In genomic region chr1:234606731-234607090, GRCh38 we compare ENCODE assay signal across 8 cellular contexts. TPM values are rescaled to one million over a fixed set of nuclear protein-coding genes. Genes with fewer than 3 reads are reported as not detected.
DNase-seq lines count a peak whose midpoint lies in the region; ATAC-seq and TF ChIP-seq lines count a peak whose summit lies in the region.

No MANE protein-coding gene starts in this region.

- WGBS in heart left ventricle, 4 donors = 0 to 1% (median 0%) methylated on average over 4 of the region's 4 CpGs
- WGBS in lung, 2 donors = 2 to 3% methylated on average over 4 of the region's 4 CpGs

- TF ChIP-seq CTCF in heart left ventricle (IDR thresholded peaks at IDR 0.05) (no peak), astrocyte of the cerebellum (IDR thresholded peaks at IDR 0.05; ENCODE audit: low read depth, low read length, missing control alignments) (no peak), lung (IDR thresholded peaks at IDR 0.05; ENCODE audit: control extremely low read depth, extremely low read depth) (no peak), upper lobe of right lung (IDR thresholded peaks at IDR 0.05) (no peak)

- H3K36me3 ChIP-seq in heart left ventricle (peaks cover 3 to 65% (median 36%) of the 10 kb centered on the region in 9 donors), lung (ENCODE audit: control insufficient read depth in 2 of 2, insufficient read depth in 2 of 2, low read length in 2 of 2) (peaks cover 6 to 10% of the 10 kb centered on the region in 2 donors), upper lobe of right lung (peaks cover 36% of the 10 kb centered on the region)

- DNase-seq in heart left ventricle (no peak), cardiac septum (ENCODE audit: low spot score) (no peak), astrocyte of the cerebellum (ENCODE audit: low read depth) (no peak), lung (ENCODE audit: low spot score) (no peak), upper lobe of right lung (no peak), hypothalamus (lab: John Stamatoyannopoulos, UW) (no peak), germinal center (ENCODE audit: low spot score) (no peak), NCI-H2029 (lab: John Stamatoyannopoulos, UW) (no peak)

- intact Hi-C loops in heart left ventricle (cut with DNase I) (loop anchor here in 6 of 10 donors (2.0 to 10.0 kb wide), 7 partner anchors 69 to 476 kb away; no protein-coding TSS in a partner anchor), cardiac septum (cut with DNase I) (no loop called here), upper lobe of right lung (cut with DNase I) (no loop called here)

- H3K9me3 ChIP-seq in heart left ventricle (no peaks in the 10 kb centered on the region), lung (ENCODE audit: control insufficient read depth in 2 of 2, insufficient read depth in 1 of 2, low read length in 1 of 2) (no peaks in the 10 kb centered on the region), upper lobe of right lung (no peaks in the 10 kb centered on the region)

- ATAC-seq in heart left ventricle (no peak), lung (ENCODE audit: insufficient read depth, low FRiP score) (no peak), upper lobe of right lung (no peak)

- no peak for TF ChIP-seq POLR2A in heart left ventricle (IDR thresholded peaks at IDR 0.05)

- in situ Hi-C loops in astrocyte of the cerebellum (cut with HindIII; ENCODE audit: low sequenced_read_pairs) = no loop called here

- peaks cover 14 to 48% (median 29%) of the 10 kb centered on the region in 12 donors for H3K4me1 ChIP-seq in heart left ventricle
- H3K4me1 ChIP-seq in lung (ENCODE audit: control insufficient read depth in 2 of 2, insufficient read depth in 2 of 2, low read length in 2 of 2) = peaks cover under 1 to 10% of the 10 kb centered on the region in 2 donors
- H3K4me1 ChIP-seq in upper lobe of right lung = peaks cover 29% of the 10 kb centered on the region

- peak overlapping the region; percentile 88 to 100 (median 99) for H3K27ac ChIP-seq in heart left ventricle
- peak overlapping the region; percentile 92 to 95 for H3K27ac ChIP-seq in lung (ENCODE audit: low read depth in 1 of 2, low read length in 1 of 2)
- H3K27ac ChIP-seq in upper lobe of right lung = peak overlapping the region; percentile 99

- H3K4me3 ChIP-seq in heart left ventricle = peak overlapping the region; percentile 64 to 95 (median 85)
- H3K4me3 ChIP-seq in astrocyte of the cerebellum (ENCODE audit: low read depth, low read length) = peak overlapping the region; percentile 82
- peak overlapping the region; percentile 60 for H3K4me3 ChIP-seq in lung
- H3K4me3 ChIP-seq in upper lobe of right lung = peak overlapping the region; percentile 85

- H3K27me3 ChIP-seq in heart left ventricle = no peaks in the 10 kb centered on the region
- H3K27me3 ChIP-seq in lung (ENCODE audit: control insufficient read depth, insufficient read depth) = no peaks in the 10 kb centered on the region
- H3K27me3 ChIP-seq in upper lobe of right lung = no peaks in the 10 kb centered on the region

RNA-seq across cellular contexts. Expression of gene IRF2BP2, which starts 3.3 kb away (rescaled TPM):
- total RNA-seq in heart left ventricle (100 to 1,000 TPM in 4 of 9 donors, 10 to 100 TPM in 5; 76.7 to 126 (median 81.3) TPM), cardiac septum (65.6 TPM), lung (100 to 1,000 TPM; 113 to 197 TPM), upper lobe of right lung (161 TPM)
- polyA plus RNA-seq in heart left ventricle (10 to 100 TPM; 36.1 to 77.4 TPM), lung (100 to 1,000 TPM in 1 of 2 donors, 10 to 100 TPM in 1; 49.3 to 106 TPM)

Comparison
In these comparisons a context has a peak if more than half of its experiments do, and no peak if none do; other contexts are left out.
1. intact Hi-C loops: an anchor here in heart left ventricle (2.0 to 10.0 kb wide); none called in cardiac septum and upper lobe of right lung.